ENCODE assay signal across 28 cellular contexts in genomic region chr22:48600171-48600570, GRCh38.
"Had no signal": no experiment of that assay in that cellular context is flagged by ENCODE, and none has a peak within 500 bp of the region (broad histone marks: within the 10 kb centered on the region; RNA-seq: fewer than 3 reads in every experiment).

No MANE protein-coding gene starts in this region.

- H3K4me1 Mint-ChIP-seq: stimulated activated effector memory CD8-positive, alpha-beta T cell treated with anti-CD3 and anti-CD28 coated beads, Interleukin-12 subunit alpha, Interleukin-12 subunit beta, amount 100 ng/mL, for 72 hours; stimulated activated memory B cell treated with anti-CD40 and anti-IgM and Interleukin-4, amounts not matched to agents 10 μg/mL and 1 μg/mL and 100 μg/mL, for 72 hours; stimulated activated naive B cell treated with anti-CD40 and anti-IgM and Interleukin-4, amounts not matched to agents 10 μg/mL and 1 μg/mL and 100 μg/mL, for 72 hours; stimulated activated naive CD8-positive, alpha-beta T cell treated with anti-CD3 and anti-CD28 coated beads, Interleukin-15, amount 100 ng/mL, for 72 hours had no signal

- H3K36me3 Mint-ChIP-seq: stimulated activated effector memory CD8-positive, alpha-beta T cell treated with anti-CD3 and anti-CD28 coated beads, Interleukin-12 subunit alpha, Interleukin-12 subunit beta, amount 100 ng/mL, for 72 hours; stimulated activated memory B cell treated with anti-CD40 and anti-IgM and Interleukin-4, amounts not matched to agents 10 μg/mL and 1 μg/mL and 100 μg/mL, for 72 hours; type B pancreatic cell had no signal

- H3K27me3 ChIP-seq: testis, thyroid gland, tibial artery, tibial nerve, transverse colon, upper lobe of left lung, upper lobe of right lung, uterus, vagina had no signal

- H3K27ac ChIP-seq: stomach, suprapubic skin, testis, thoracic aorta, thyroid gland, tibial artery, transverse colon, upper lobe of left lung, upper lobe of right lung, uterus, vagina had no signal

- H3K27me3 Mint-ChIP-seq: stimulated activated memory B cell treated with anti-CD40 and anti-IgM and Interleukin-4, amounts not matched to agents 10 μg/mL and 1 μg/mL and 100 μg/mL, for 72 hours; stimulated activated naive B cell treated with anti-CD40 and anti-IgM and Interleukin-4, amounts not matched to agents 10 μg/mL and 1 μg/mL and 100 μg/mL, for 72 hours; stimulated activated naive CD8-positive, alpha-beta T cell treated with anti-CD3 and anti-CD28 coated beads, Interleukin-15, amount 100 ng/mL, for 72 hours; stimulated activated naive CD8-positive, alpha-beta T cell treated with anti-CD3 and anti-CD28 coated beads, Interleukin-15, Interleukin-2, amounts not matched to agents 100 ng/mL and 50 ng/mL, for 24 hours; type B pancreatic cell had no signal

- H3K4me3 ChIP-seq: stomach, suprapubic skin, testis, thoracic aorta, thyroid gland, tibial artery, tibial nerve, transverse colon, upper lobe of left lung, upper lobe of right lung, uterus, vagina had no signal

- H3K36me3 ChIP-seq: stomach, suprapubic skin, thoracic aorta, thyroid gland, tibial artery, transverse colon, upper lobe of left lung, upper lobe of right lung, uterus, vagina had no signal

- H3K9me3 ChIP-seq: suprapubic skin, testis, thoracic aorta, thyroid gland, tibial artery, tibial nerve, transverse colon, upper lobe of right lung, uterus, vagina had no signal

- DNase-seq: stimulated activated CD4-positive, alpha-beta T cell treated with anti-CD3 and anti-CD28 coated beads, Interleukin-2, amount 100 ng/mL, for 48 hours; stimulated activated CD4-positive, alpha-beta T cell treated with anti-CD3 and anti-CD28 coated beads, Interleukin-4, amount 100 ng/mL, for 1 hour; stimulated activated CD4-positive, alpha-beta T cell treated with anti-CD3 and anti-CD28 coated beads, Interleukin-4, amount 100 ng/mL, for 24 hours; stimulated activated CD4-positive, alpha-beta T cell treated with anti-CD3 and anti-CD28 coated beads, Interleukin-4, amount 100 ng/mL, for 4 hours; stimulated activated CD8-positive, alpha-beta memory T cell treated with anti-CD3 and anti-CD28 coated beads, Interleukin-4, amount 100 ng/mL, for 48 hours; stimulated activated naive B cell treated with anti-CD40 and anti-IgM and Interleukin-4, amounts not matched to agents 10 μg/mL and 1 μg/mL and 100 μg/mL, for 72 hours; stimulated activated naive CD4-positive, alpha-beta T cell; stimulated activated naive CD4-positive, alpha-beta T cell treated with Interleukin-2 at 50 U/mL for 16 hours; stimulated activated naive CD8-positive, alpha-beta T cell treated with anti-CD3 and anti-CD28 coated beads, Interleukin-15, amount 100 ng/mL, for 72 hours; stimulated activated naive CD8-positive, alpha-beta T cell treated with anti-CD3 and anti-CD28 coated beads, Interleukin-15, Interleukin-2, amounts not matched to agents 100 U/mL and 50 U/mL, for 24 hours; stomach; testis; thyroid gland; tibial artery; transverse colon; trophoblast cell; upper lobe of right lung; uterus had no signal

- H3K4me3 Mint-ChIP-seq: stimulated activated effector memory CD8-positive, alpha-beta T cell treated with anti-CD3 and anti-CD28 coated beads, Interleukin-12 subunit alpha, Interleukin-12 subunit beta, amount 100 ng/mL, for 72 hours; stimulated activated memory B cell treated with anti-CD40 and anti-IgM and Interleukin-4, amounts not matched to agents 10 μg/mL and 1 μg/mL and 100 μg/mL, for 72 hours; stimulated activated naive B cell treated with anti-CD40 and anti-IgM and Interleukin-4, amounts not matched to agents 10 μg/mL and 1 μg/mL and 100 μg/mL, for 72 hours; stimulated activated naive CD8-positive, alpha-beta T cell treated with anti-CD3 and anti-CD28 coated beads, Interleukin-15, amount 100 ng/mL, for 72 hours; stimulated activated naive CD8-positive, alpha-beta T cell treated with anti-CD3 and anti-CD28 coated beads, Interleukin-15, Interleukin-2, amounts not matched to agents 100 ng/mL and 50 ng/mL, for 24 hours; type B pancreatic cell had no signal

- FAIRE-seq: urothelium cell line had no signal

- H3K4me1 ChIP-seq: stomach, suprapubic skin, testis, thyroid gland, tibial artery, transverse colon, upper lobe of left lung, upper lobe of right lung, uterus, vagina had no signal

- H3K27ac Mint-ChIP-seq: stimulated activated effector memory CD8-positive, alpha-beta T cell treated with anti-CD3 and anti-CD28 coated beads, Interleukin-12 subunit alpha, Interleukin-12 subunit beta, amount 100 ng/mL, for 72 hours; stimulated activated memory B cell treated with anti-CD40 and anti-IgM and Interleukin-4, amounts not matched to agents 10 μg/mL and 1 μg/mL and 100 μg/mL, for 72 hours; stimulated activated naive B cell treated with anti-CD40 and anti-IgM and Interleukin-4, amounts not matched to agents 10 μg/mL and 1 μg/mL and 100 μg/mL, for 72 hours; stimulated activated naive CD8-positive, alpha-beta T cell treated with anti-CD3 and anti-CD28 coated beads, Interleukin-15, Interleukin-2, amounts not matched to agents 100 ng/mL and 50 ng/mL, for 24 hours; type B pancreatic cell had no signal
